In genomic region chr2:84918430-84918829, GRCh38 we compare ENCODE assay signal across 16 cellular contexts. TPM values are rescaled to one million over a fixed set of nuclear protein-coding genes. Genes with fewer than 3 reads are reported as not detected.
DNase-seq lines count a peak whose midpoint lies in the region; ATAC-seq, FAIRE-seq and TF ChIP-seq lines count a peak whose summit lies in the region.
"Had no signal": no experiment of that assay in that cellular context is flagged by ENCODE, and none has a peak within 500 bp of the region (broad histone marks: within the 10 kb centered on the region; RNA-seq: fewer than 3 reads in every experiment).

No MANE protein-coding gene starts in this region.

- no peak overlapping the region for H3K4me3 ChIP-seq in right cardiac atrium (ENCODE audit: low read length)
- no peak overlapping the region for H3K4me3 ChIP-seq in SJSA1
- no peak overlapping the region for H3K4me3 ChIP-seq in keratinocyte (ENCODE audit: control insufficient read depth in 2 of 3, extremely low read depth in 1 of 3, insufficient read depth in 2 of 3, low read depth in 1 of 3, low read length in 3 of 3)
- H3K4me3 ChIP-seq: adrenal gland had no signal

- no peak overlapping the region for H3K4me2 ChIP-seq in keratinocyte (ENCODE audit: control insufficient read depth, extremely low read depth, insufficient read depth, low read depth, low read length)

- H3K9ac ChIP-seq in keratinocyte (ENCODE audit: control insufficient read depth, extremely low read depth, insufficient read depth, low read length) = no peak overlapping the region

- TF ChIP-seq CTCF in keratinocyte (optimal IDR thresholded peaks at IDR 0.05 in 1 of 3, IDR thresholded peaks at IDR 0.05 in 1 of 3, conservative IDR thresholded peaks at IDR 0.05 in 1 of 3; ENCODE audit: extremely low read depth in 1 of 3, insufficient read depth in 2 of 3, low read length in 3 of 3) = no peak

- no peaks in the 10 kb centered on the region for H3K79me2 ChIP-seq in keratinocyte (ENCODE audit: control insufficient read depth, insufficient read depth, low read length)

- DNase-seq in right cardiac atrium (no peak), Right ventricle myocardium superior (no peak), SJSA1 (ENCODE audit: low read depth in 1 of 2, low spot score in 2 of 2) (no peak), keratinocyte (ENCODE audit: low read depth, low spot score) (no peak), NOMO-1 treated with DMSO at 0.1 percent for 48 hours (lab: John Stamatoyannopoulos, UW; ENCODE audit: unreplicated experiment) (no peak), NCI-H1694 (lab: John Stamatoyannopoulos, UW) (no peak), SKM-1 treated with dmso at 0.1 percent for 144 hours (lab: John Stamatoyannopoulos, UW; ENCODE audit: unreplicated experiment) (no peak)
- DNase-seq: EL, NCI-H1436 had no signal

- ATAC-seq in right cardiac atrium (no peak), Right ventricle myocardium superior (ENCODE audit: poor library complexity) (no peak), GM18511 (IDR thresholded peaks at IDR 0.05; ENCODE audit: unreplicated experiment) (no peak)
- ATAC-seq: natural killer cell treated with Interleukin-12 subunit alpha and Interleukin-12 subunit beta and Interleukin-15 and Interleukin-18, amount 100 ng/mL, for 72 hours had no signal

- peaks cover 5% of the 10 kb centered on the region for H3K4me1 ChIP-seq in right cardiac atrium (ENCODE audit: control insufficient read depth, insufficient read depth, low read length)
- peaks cover 32% of the 10 kb centered on the region for H3K4me1 ChIP-seq in SJSA1 (replicated peaks)
- H3K4me1 ChIP-seq in keratinocyte (ENCODE audit: control insufficient read depth, extremely low read depth, insufficient read depth, low read length) = peaks cover 14% of the 10 kb centered on the region

- H3K36me3 ChIP-seq in SJSA1 (no peaks in the 10 kb centered on the region), keratinocyte (ENCODE audit: control insufficient read depth in 2 of 2, extremely low read depth in 1 of 2, insufficient read depth in 2 of 2, low read length in 2 of 2) (no peaks in the 10 kb centered on the region)
- H3K36me3 ChIP-seq: adrenal gland had no signal

- H3K27me3 ChIP-seq in right cardiac atrium (ENCODE audit: control insufficient read depth, insufficient read depth) = no peaks in the 10 kb centered on the region
- H3K27me3 ChIP-seq in SJSA1 (replicated peaks) = no peaks in the 10 kb centered on the region
- H3K27me3 ChIP-seq in keratinocyte (ENCODE audit: control insufficient read depth, extremely low read depth, insufficient read depth, low read length) = no peaks in the 10 kb centered on the region
- H3K27me3 ChIP-seq: adrenal gland had no signal

- H3K27ac ChIP-seq in right cardiac atrium (ENCODE audit: low read length) (peak overlapping the region; percentile 58), SJSA1 (peak overlapping the region; percentile 100), keratinocyte (ENCODE audit: control insufficient read depth, insufficient read depth, low read length) (peak overlapping the region; percentile 91)
- H3K27ac ChIP-seq: C4-2B had no signal

- dilution Hi-C loops in keratinocyte (cut with MboI; ENCODE audit: extremely low pct_ligation_motif_present, low sequenced_read_pairs) = no loop called here

- FAIRE-seq in keratinocyte (lab: Jason Lieb, UNC) = no peak
- FAIRE-seq: endometrium, frontal cortex, H1 had no signal

- H3K9me1 ChIP-seq in keratinocyte (ENCODE audit: control insufficient read depth, extremely low read depth, insufficient read depth, low read length) = no peaks in the 10 kb centered on the region

- intact Hi-C loops in right cardiac atrium (cut with DNase I) = no loop called here
- intact Hi-C loops in Right ventricle myocardium superior (cut with DNase I) = no loop called here

- no peaks in the 10 kb centered on the region for H4K20me1 ChIP-seq in keratinocyte (ENCODE audit: control insufficient read depth, extremely low read depth, insufficient read depth, low read length)

- peak overlapping the region; percentile 12 for H2AFZ ChIP-seq in keratinocyte (ENCODE audit: control insufficient read depth, low read length)

- H3K9me3 ChIP-seq in right cardiac atrium (ENCODE audit: control insufficient read depth, low read length) (no peaks in the 10 kb centered on the region), SJSA1 (replicated peaks) (no peaks in the 10 kb centered on the region), keratinocyte (ENCODE audit: control insufficient read depth, low read depth, low read length) (no peaks in the 10 kb centered on the region)
- H3K9me3 ChIP-seq: adrenal gland had no signal

- 92% methylated on average over 2 of the region's 2 CpGs for WGBS in right cardiac atrium

RNA-seq across cellular contexts. Expression of gene TMSB10, which starts 13.0 kb away (rescaled TPM):
- 100 to 1,000 TPM; 341 to 630 (median 483) TPM for total RNA-seq in right cardiac atrium
- 805 TPM for polyA plus RNA-seq in right cardiac atrium
- 417 TPM for total RNA-seq in Right ventricle myocardium superior
- 10,548 and 13,048 TPM in 2 replicates for total RNA-seq in SJSA1 (2014; rRNA removed; shearing (Covaris generic))
- polyA plus RNA-seq in keratinocyte = 1,787 to 7,245 TPM (median 3,595 TPM) in 3 replicates
- polyA plus RNA-seq in keratinocyte (2011; ENCODE audit: low read depth) = 8,538 TPM
- polyA plus RNA-seq in keratinocyte (2011; cell fraction: cytosol; rRNA removed) = 6,963 and 8,951 TPM in 2 replicates
- polyA plus RNA-seq in keratinocyte (2011; cell fraction: nucleus; rRNA removed) = 1,538 and 1,768 TPM in 2 replicates
- 4,557 and 7,467 TPM in 2 replicates for polyA plus RNA-seq in keratinocyte (2012; ENCODE audit: low replicate concordance)
- polyA minus RNA-seq in keratinocyte = 679 to 919 TPM (median 685 TPM) in 3 replicates
- polyA minus RNA-seq in keratinocyte (2011; cell fraction: cytosol; rRNA and poly(A)+ RNA removed) = 925 TPM
- 83.9 and 127 TPM in 2 replicates for polyA minus RNA-seq in keratinocyte (2011; cell fraction: nucleus; rRNA and poly(A)+ RNA removed)

RNA-seq across cellular contexts. Expression of gene TRABD2A, which starts 37.5 kb away (rescaled TPM):
- 1 to 10 TPM in 1 of 4 donors, under 1 TPM in 3; 0.29 to 1.3 (median 0.71) TPM for total RNA-seq in right cardiac atrium
- 0.50 TPM for polyA plus RNA-seq in right cardiac atrium
- 0.56 TPM for total RNA-seq in Right ventricle myocardium superior
- 11.8 and 18.3 TPM in 2 replicates for total RNA-seq in SJSA1 (2014; rRNA removed; shearing (Covaris generic))
- 0.44 to 0.86 TPM (median 0.54 TPM) in 3 replicates for polyA plus RNA-seq in keratinocyte
- polyA plus RNA-seq in keratinocyte (2011; ENCODE audit: low read depth) = 0.25 TPM
- 0.83 and 0.89 TPM in 2 replicates for polyA plus RNA-seq in keratinocyte (2011; cell fraction: cytosol; rRNA removed)
- polyA plus RNA-seq in keratinocyte (2011; cell fraction: nucleus; rRNA removed) = 1.0 and 1.1 TPM in 2 replicates
- 0.34 and 0.57 TPM in 2 replicates for polyA plus RNA-seq in keratinocyte (2012; ENCODE audit: low replicate concordance)
- polyA minus RNA-seq in keratinocyte = 0.16 to 1.2 TPM in 2 of 3 replicates, not detected in the other
- 2.1 TPM for polyA minus RNA-seq in keratinocyte (2011; cell fraction: cytosol; rRNA and poly(A)+ RNA removed)
- polyA minus RNA-seq in keratinocyte (2011; cell fraction: nucleus; rRNA and poly(A)+ RNA removed) = 0.42 and 1.8 TPM in 2 replicates

RNA-seq across cellular contexts. Expression of gene KCMF1, which starts 52.5 kb away (rescaled TPM):
- 10 to 100 TPM; 71.5 to 97.1 (median 88.5) TPM for total RNA-seq in right cardiac atrium
- 28.2 TPM for polyA plus RNA-seq in right cardiac atrium
- total RNA-seq in Right ventricle myocardium superior = 83.3 TPM
- total RNA-seq in SJSA1 (2014; rRNA removed; shearing (Covaris generic)) = 60.9 and 117 TPM in 2 replicates
- polyA plus RNA-seq in keratinocyte = 75.9 to 111 TPM (median 95.1 TPM) in 3 replicates
- polyA plus RNA-seq in keratinocyte (2011; ENCODE audit: low read depth) = 45.0 TPM
- polyA plus RNA-seq in keratinocyte (2011; cell fraction: cytosol; rRNA removed) = 70.6 and 146 TPM in 2 replicates
- polyA plus RNA-seq in keratinocyte (2011; cell fraction: nucleus; rRNA removed) = 45.6 and 50.4 TPM in 2 replicates
- 60.5 and 86.0 TPM in 2 replicates for polyA plus RNA-seq in keratinocyte (2012; ENCODE audit: low replicate concordance)
- polyA minus RNA-seq in keratinocyte = 37.2 to 92.6 TPM (median 66.0 TPM) in 3 replicates
- 33.4 TPM for polyA minus RNA-seq in keratinocyte (2011; cell fraction: cytosol; rRNA and poly(A)+ RNA removed)
- polyA minus RNA-seq in keratinocyte (2011; cell fraction: nucleus; rRNA and poly(A)+ RNA removed) = 11.4 and 38.1 TPM in 2 replicates

Comparison
In these comparisons a context has a peak if more than half of its experiments do, and no peak if none do; other contexts are left out.
1. RNA of gene TMSB10, which starts 13.0 kb away (total RNA-seq): 10,548 to 13,048 TPM in SJSA1; 341 to 630 TPM in right cardiac atrium and 417 TPM in Right ventricle myocardium superior (single experiment); every median in the first group is over 10 times any median in the second.
2. Peak in every context shown above with its lines, with median percentiles within 50 percentile points of each other: H3K27ac ChIP-seq.